Comparison of ENCODE assay signal across 8 cellular contexts in the genomic region with DNA sequence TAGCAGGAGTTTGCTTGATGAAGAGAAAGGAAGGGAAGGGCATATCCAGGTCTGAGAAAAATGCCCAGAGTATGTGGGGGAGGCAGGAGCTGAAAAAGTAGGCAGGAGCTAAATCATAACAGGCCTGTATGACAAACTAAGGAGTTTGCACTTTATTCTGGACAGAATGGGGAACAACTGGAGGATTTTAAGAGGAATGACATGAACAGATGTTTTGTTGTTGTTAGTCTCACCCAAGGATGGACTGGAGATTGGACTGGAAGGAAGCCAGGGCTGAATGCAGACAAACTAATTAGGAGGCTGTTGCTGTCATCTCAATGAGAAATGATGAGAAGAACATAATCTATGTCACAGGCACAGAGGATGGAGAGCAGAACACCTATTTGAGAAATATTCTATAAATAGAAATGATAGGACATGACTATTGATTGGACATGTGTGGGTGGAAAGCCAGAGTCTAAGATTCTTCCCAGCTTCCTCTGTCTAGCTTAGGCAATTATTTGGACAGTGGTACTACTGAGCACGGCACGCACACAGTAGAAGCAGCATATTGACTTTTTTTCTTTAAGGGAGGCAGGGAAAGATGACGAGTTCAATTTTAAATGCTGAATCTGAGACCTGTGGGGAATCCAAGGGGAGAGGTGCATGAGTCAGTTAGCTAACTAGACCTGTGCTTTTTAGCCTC. TPM values are rescaled to one million over a fixed set of nuclear protein-coding genes. Genes with fewer than 3 reads are reported as not detected.
DNase-seq lines count a peak whose midpoint lies in the region; ATAC-seq and TF ChIP-seq lines count a peak whose summit lies in the region.

No MANE protein-coding gene starts in this region.

- peaks cover 28% of the 10 kb centered on the region for H3K4me1 ChIP-seq in GM23248 (ENCODE audit: insufficient read depth)

- peak overlapping the region; percentile 99 for H3K9ac ChIP-seq in GM23248

- H3K27ac ChIP-seq in GM23248 (peak overlapping the region; percentile 97), VCaP (peak overlapping the region; percentile 92)

- H3K36me3 ChIP-seq in GM23248 (ENCODE audit: low read depth), result no peaks in the 10 kb centered on the region

- no peaks in the 10 kb centered on the region for H3K27me3 ChIP-seq in GM23248 (replicated peaks; ENCODE audit: insufficient read depth)

- H4K20me1 ChIP-seq in GM23248 (ENCODE audit: insufficient read depth), result no peaks in the 10 kb centered on the region

- peak overlapping the region; percentile 87 for H3K4me3 ChIP-seq in GM23248

- ATAC-seq in GM18907 (IDR thresholded peaks at IDR 0.05; ENCODE audit: unreplicated experiment), result no peak

- DNase-seq in ACHN (peak; percentile 28), GM23248 (peak; percentile 90), globus pallidus (ENCODE audit: low spot score) (peak; percentile 12), retina (peak; percentile 20), NCI-H526 treated with DMSO at 0.1 percent for 48 hours (lab: John Stamatoyannopoulos, UW) (no peak), iPS-NIHi7 (ENCODE audit: extremely low spot score) (no peak)

- WGBS in GM23248 (ENCODE audit: low coverage in 1 of 2, low lambda C conversion rate in 2 of 2, missing lambda C conversion rate in 2 of 2), 2 experiments, result 0% methylated on average over 3 of the region's 3 CpGs

- H3K9me2 ChIP-seq in GM23248 (ENCODE audit: insufficient read depth), result no peaks in the 10 kb centered on the region

- H3K79me2 ChIP-seq in GM23248 (ENCODE audit: insufficient read depth), result peaks cover 68% of the 10 kb centered on the region

- H3F3A ChIP-seq in GM23248 (ENCODE audit: insufficient read depth), result peaks cover 14% of the 10 kb centered on the region

- peak overlapping the region; percentile 93 for H2AFZ ChIP-seq in GM23248

- H3K9me3 ChIP-seq in GM23248 (ENCODE audit: low read depth), result no peaks in the 10 kb centered on the region

- peak overlapping the region; percentile 96 for H3K4me2 ChIP-seq in GM23248 (ENCODE audit: unreplicated experiment)

- in situ Hi-C loops in ACHN (cut with HindIII; ENCODE audit: low pct_ligation_motif_present, low pct_unique_long_range_greater_than_20kb, low sequenced_read_pairs), result no loop called here
- in situ Hi-C loops in GM23248 (cut with MboI), result no loop called here

- TF ChIP-seq CTCF in VCaP (conservative IDR thresholded peaks at IDR 0.05), result no peak

RNA-seq across cellular contexts. Expression of a gene that starts 1.1 kb away (rescaled TPM):
- 117 and 208 TPM in 2 replicates for total RNA-seq in GM23248 (2014; rRNA removed; shearing (Covaris generic))
- polyA plus RNA-seq in GM23248 (2016; fragmentation: Nextera tagmentation; extraction: Ambion mirVana), result 72.0 and 74.2 TPM in 2 replicates

RNA-seq across cellular contexts. Expression of a gene that starts 50.0 kb away (rescaled TPM):
- total RNA-seq in GM23248 (2014; rRNA removed; shearing (Covaris generic)), result 129 and 133 TPM in 2 replicates
- 33.1 and 36.0 TPM in 2 replicates for polyA plus RNA-seq in GM23248 (2016; fragmentation: Nextera tagmentation; extraction: Ambion mirVana)

Comparison
In these comparisons a context has a peak if more than half of its experiments do, and no peak if none do; other contexts are left out.
1. DNase-seq: peak in ACHN (single experiment), GM23248 (single experiment), globus pallidus (single experiment) and retina (single experiment); none in NCI-H526 treated with DMSO at 0.1 percent for 48 hours (single experiment) and iPS-NIHi7 (single experiment).